Comparison of ENCODE assay signal across 12 cellular contexts in genomic region chrX:133859860-133860259, GRCh38.
DNase-seq lines count a peak whose midpoint lies in the region; ATAC-seq and TF ChIP-seq lines count a peak whose summit lies in the region.
"Had no signal": no experiment of that assay in that cellular context is flagged by ENCODE, and none has a peak within 500 bp of the region (broad histone marks: within the 10 kb centered on the region; RNA-seq: fewer than 3 reads in every experiment).

No MANE protein-coding gene starts in this region.

- ATAC-seq in HG02798 (IDR thresholded peaks at IDR 0.05; ENCODE audit: poor library complexity, unreplicated experiment) (no peak), left colon (no peak)
- no peak for ATAC-seq in naive thymus-derived CD8-positive, alpha-beta T cell

- peaks cover 0 to 3% (median 0%) of the 10 kb centered on the region in 5 donors for H3K27me3 Mint-ChIP-seq in naive thymus-derived CD8-positive, alpha-beta T cell
- H3K27me3 Mint-ChIP-seq: activated CD4-positive, alpha-beta T cell treated with anti-CD3 and anti-CD28 coated beads, Interleukin-2, amount 10 ng/mL, durations not matched to agents 24 days and 14 days had no signal

- H3K9me3 Mint-ChIP-seq in naive thymus-derived CD8-positive, alpha-beta T cell, result no peaks in the 10 kb centered on the region
- H3K9me3 Mint-ChIP-seq: activated CD4-positive, alpha-beta T cell treated with anti-CD3 and anti-CD28 coated beads, Interleukin-2, amount 10 ng/mL, durations not matched to agents 24 days and 14 days had no signal

- in situ Hi-C loops in astrocyte of the spinal cord (cut with HindIII; ENCODE audit: low sequenced_read_pairs), result no loop called here

- H3K36me3 Mint-ChIP-seq in naive thymus-derived CD8-positive, alpha-beta T cell, result no peaks in the 10 kb centered on the region

- no peak for TF ChIP-seq CTCF in astrocyte of the spinal cord (IDR thresholded peaks at IDR 0.05; ENCODE audit: low read depth, low read length)

- no peaks in the 10 kb centered on the region for H3K4me1 Mint-ChIP-seq in naive thymus-derived CD8-positive, alpha-beta T cell
- H3K4me1 Mint-ChIP-seq: activated CD4-positive, alpha-beta T cell treated with anti-CD3 and anti-CD28 coated beads, Interleukin-2, amount 10 ng/mL, durations not matched to agents 24 days and 14 days had no signal

- DNase-seq in AG20443 (ENCODE audit: low spot score) (peak; percentile 34), NCI-H1092 treated with DMSO at 0.1 percent for 48 hours (lab: John Stamatoyannopoulos, UW) (peak; percentile 56), astrocyte of the spinal cord (ENCODE audit: low read depth, low spot score) (peak; percentile 10), left kidney (ENCODE audit: low read depth, low spot score) (peak; percentile 15), left colon (no peak), DMS79 treated with DMSO at 0.1 percent for 48 hours (lab: John Stamatoyannopoulos, UW) (no peak)
- DNase-seq in naive thymus-derived CD8-positive, alpha-beta T cell, result no peak
- DNase-seq: activated CD4-positive, alpha-beta T cell treated with anti-CD3 and anti-CD28 coated beads, Interleukin-2, amount 10 ng/mL, durations not matched to agents 24 days and 14 days; hippocampal formation had no signal

- H3K4me3 Mint-ChIP-seq in naive thymus-derived CD8-positive, alpha-beta T cell, result no peak overlapping the region
- H3K4me3 Mint-ChIP-seq: activated CD4-positive, alpha-beta T cell treated with anti-CD3 and anti-CD28 coated beads, Interleukin-2, amount 10 ng/mL, durations not matched to agents 24 days and 14 days had no signal

- no peak overlapping the region for H3K4me3 ChIP-seq in astrocyte of the spinal cord (ENCODE audit: low read depth, low read length)
- H3K4me3 ChIP-seq: BLaER1, HAP-1 had no signal

- POLR2A ChIA-PET in naive thymus-derived CD8-positive, alpha-beta T cell (lab: Charles Lee), result no interaction called here

- no peak overlapping the region for H3K27ac Mint-ChIP-seq in naive thymus-derived CD8-positive, alpha-beta T cell
- H3K27ac Mint-ChIP-seq: activated CD4-positive, alpha-beta T cell treated with anti-CD3 and anti-CD28 coated beads, Interleukin-2, amount 10 ng/mL, durations not matched to agents 24 days and 14 days had no signal

- intact Hi-C loops in left colon (cut with DNase I, micrococcal nuclease), result no loop called here

Comparison
In these comparisons a context has a peak if more than half of its experiments do, and no peak if none do; other contexts are left out.
1. DNase-seq: peak in AG20443 (single experiment), NCI-H1092 treated with DMSO at 0.1 percent for 48 hours (single experiment), astrocyte of the spinal cord (single experiment) and left kidney (single experiment); none in left colon (0 of 2), naive thymus-derived CD8-positive, alpha-beta T cell (0 of 10) and DMS79 treated with DMSO at 0.1 percent for 48 hours (single experiment).